Comparison of ENCODE assay signal across 15 cellular contexts in genomic region chr11:7663531-7663930, GRCh38. TPM values are rescaled to one million over a fixed set of nuclear protein-coding genes. Genes with fewer than 3 reads are reported as not detected.
"Had no signal": no experiment of that assay in that cellular context is flagged by ENCODE, and none has a peak within 500 bp of the region (broad histone marks: within the 10 kb centered on the region; RNA-seq: fewer than 3 reads in every experiment).

No MANE protein-coding gene starts in this region.

RNA-seq across cellular contexts. Expression of gene OVCH2, which starts 42.7 kb away (rescaled TPM):
- total RNA-seq: activated naive CD4-positive, alpha-beta T cell treated with anti-CD3 and anti-CD28 coated beads for 36 hours; activated naive CD4-positive, alpha-beta T cell treated with anti-CD3 and anti-CD28 coated beads, Interleukin-2, amount 50 U/mL, for 72 hours; activated naive CD8-positive, alpha-beta T cell treated with anti-CD3 and anti-CD28 coated beads for 36 hours; activated naive CD8-positive, alpha-beta T cell treated with anti-CD3 and anti-CD28 coated beads, Interleukin-2, amount 10 ng/mL, durations not matched to agents 7 days and 5 days; activated T-cell treated with anti-CD3 and anti-CD28 coated beads, Interleukin-2, amount 50 U/mL, for 4 hours; activated T-cell treated with anti-CD3 and anti-CD28 coated beads, Interleukin-2, amount 50 U/mL, for 72 hours; activated T-helper 1 cell treated with anti-CD3 and anti-CD28 coated beads, Interleukin-12 subunit alpha, Interleukin-12 subunit beta, Interleukin-2, Interleukin-4 antibody, amounts not matched to agents 30 ng/mL and 10 ng/mL and 1 ng/mL, durations not matched to agents 14 hours and 24 hours and 36 hours; activated T-helper 17 cell treated with anti-CD3 and anti-CD28 coated beads, Interleukin-2, amount 50 U/mL, for 72 hours; activated T-helper 2 cell treated with anti-CD3 and anti-CD28 coated beads, Interferon-gamma antibody, Interleukin-2, Interleukin-4, amounts not matched to agents 10 μg/mL and 5 μg/mL and 100 μg/mL, durations not matched to agents 14 hours and 24 hours and 36 hours; adrenal gland; ascending aorta; body of pancreas; cardiac muscle cell; cardiac septum; cerebellum had no signal
- polyA plus RNA-seq: adrenal gland, cardiac muscle cell had no signal
